18 cellular contexts compared by ENCODE assay signal in the genomic region with DNA sequence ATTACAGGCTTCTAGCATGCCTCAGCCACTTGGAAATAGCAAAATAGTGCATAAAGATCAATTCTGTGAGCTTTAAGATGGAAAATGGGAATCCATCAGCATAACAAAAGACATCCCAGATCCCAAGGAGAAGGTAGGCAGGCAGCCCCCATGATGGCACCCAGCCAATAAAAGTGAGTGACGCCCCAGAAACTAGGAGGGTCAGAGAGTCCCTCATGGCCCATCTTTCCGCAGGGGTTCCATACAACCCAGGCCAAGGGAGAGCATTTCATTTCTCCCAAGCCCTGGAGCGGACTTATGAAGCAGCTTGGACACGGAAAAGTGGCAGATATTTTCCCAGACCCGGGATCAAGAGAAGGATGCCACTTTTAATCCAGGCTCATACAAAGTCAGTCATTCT.
"Had no signal": no experiment of that assay in that cellular context is flagged by ENCODE, and none has a peak within 500 bp of the region (broad histone marks: within the 10 kb centered on the region; RNA-seq: fewer than 3 reads in every experiment).

No MANE protein-coding gene starts in this region.

- H3K4me3 Mint-ChIP-seq: naive thymus-derived CD8-positive, alpha-beta T cell had no signal

- H3K9me3 Mint-ChIP-seq: naive thymus-derived CD8-positive, alpha-beta T cell had no signal

- FAIRE-seq: islet of Langerhans, pancreas had no signal

- H3K4me1 ChIP-seq: colonic mucosa, heart left ventricle, prostate gland, sigmoid colon, stomach had no signal

- H3K4me3 ChIP-seq: colonic mucosa, heart left ventricle, mucosa of descending colon, pancreas, prostate gland, sigmoid colon, skin epidermis, stomach had no signal

- H3K36me3 ChIP-seq: colonic mucosa, heart left ventricle, pancreas, prostate gland, sigmoid colon, stomach had no signal

- DNase-seq: colonic mucosa; dermis blood vessel endothelial cell; foreskin melanocyte; heart left ventricle; kidney glomerular epithelial cell; mammary epithelial cell; mucosa of descending colon; naive thymus-derived CD8-positive, alpha-beta T cell; occipital lobe; pancreas; sigmoid colon; stimulated activated CD4-positive, alpha-beta T cell treated with anti-CD3 and anti-CD28 coated beads, Interleukin-2, amount 100 ng/mL, for 24 hours; stimulated activated naive CD4-positive, alpha-beta T cell; stomach; trophoblast cell had no signal

- H3K36me3 Mint-ChIP-seq: naive thymus-derived CD8-positive, alpha-beta T cell had no signal

- H3K27me3 ChIP-seq: colonic mucosa, heart left ventricle, pancreas, sigmoid colon, stomach had no signal

- ATAC-seq: mucosa of descending colon; naive thymus-derived CD8-positive, alpha-beta T cell; pancreas had no signal

- H3K27ac ChIP-seq: colonic mucosa, heart left ventricle, pancreas, prostate gland, sigmoid colon, stomach had no signal

- H3K27ac Mint-ChIP-seq: naive thymus-derived CD8-positive, alpha-beta T cell had no signal

- H3K9me3 ChIP-seq: colonic mucosa, heart left ventricle, mucosa of descending colon, pancreas, prostate gland, sigmoid colon, stomach had no signal
